ENCODE assay signal across 33 cellular contexts in the genomic region with DNA sequence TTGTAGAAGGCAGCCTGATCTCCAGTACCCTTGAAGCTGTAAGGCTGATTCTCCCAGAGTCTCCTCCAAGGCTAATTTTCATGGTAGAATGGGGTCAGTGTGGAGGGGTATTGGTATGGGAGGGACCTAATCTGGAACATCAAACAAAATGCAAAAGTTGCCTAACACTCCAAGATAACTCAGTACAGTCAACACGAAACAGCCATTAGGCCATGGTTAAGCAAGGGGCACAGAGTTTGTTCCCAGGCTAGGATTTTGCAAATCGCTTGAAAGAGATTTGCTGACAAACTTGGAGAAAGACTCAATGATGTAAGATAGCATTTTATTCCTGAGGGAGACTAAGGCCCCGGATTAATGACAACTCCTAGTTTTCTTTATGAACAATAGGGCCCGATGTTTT. TPM values are rescaled to one million over a fixed set of nuclear protein-coding genes. Genes with fewer than 3 reads are reported as not detected.
DNase-seq lines count a peak whose midpoint lies in the region; ATAC-seq, FAIRE-seq and TF ChIP-seq lines count a peak whose summit lies in the region.
"Had no signal": no experiment of that assay in that cellular context is flagged by ENCODE, and none has a peak within 500 bp of the region (broad histone marks: within the 10 kb centered on the region; RNA-seq: fewer than 3 reads in every experiment).

No MANE protein-coding gene starts in this region.

- no peaks in the 10 kb centered on the region for H3K9me3 Mint-ChIP-seq in stimulated activated effector memory CD8-positive, alpha-beta T cell treated with anti-CD3 and anti-CD28 coated beads, Interleukin-12 subunit alpha, Interleukin-12 subunit beta, amount 100 ng/mL, for 72 hours
- H3K9me3 Mint-ChIP-seq: T-helper 2 cell treated with Interferon-gamma antibody and Interleukin-4, amounts not matched to agents 5 μg/mL and 100 μg/mL, for 36 hours had no signal

- TF ChIP-seq CTCF in esophagus squamous epithelium (IDR thresholded peaks at IDR 0.05) (no peak), left ventricle myocardium inferior (IDR thresholded peaks at IDR 0.05; ENCODE audit: borderline replicate concordance) (no peak), pancreas (IDR thresholded peaks at IDR 0.05) (no peak), upper lobe of right lung (IDR thresholded peaks at IDR 0.05) (no peak)

- no peaks in the 10 kb centered on the region for H3K4me1 Mint-ChIP-seq in stimulated activated effector memory CD8-positive, alpha-beta T cell treated with anti-CD3 and anti-CD28 coated beads, Interleukin-12 subunit alpha, Interleukin-12 subunit beta, amount 100 ng/mL, for 72 hours

- peaks cover 0 to 17% (median 2%) of the 10 kb centered on the region in 3 donors for H3K4me1 ChIP-seq in esophagus squamous epithelium
- H3K4me1 ChIP-seq in left ventricle myocardium inferior = peaks cover 13% of the 10 kb centered on the region
- H3K4me1 ChIP-seq in pancreas = peaks cover 0 to 21% (median 5%) of the 10 kb centered on the region in 3 donors
- peaks cover 19% of the 10 kb centered on the region for H3K4me1 ChIP-seq in upper lobe of right lung

- H3K27me3 ChIP-seq in esophagus squamous epithelium (peaks cover 0 to 17% (median 0%) of the 10 kb centered on the region in 4 donors), left ventricle myocardium inferior (ENCODE audit: low read depth) (peaks cover 16% of the 10 kb centered on the region), pancreas (no peaks in the 10 kb centered on the region), upper lobe of right lung (no peaks in the 10 kb centered on the region)
- H3K27me3 ChIP-seq: BLaER1 treated with 17β-estradiol and CSF1 and Interleukin-3, amounts not matched to agents 10 nM and 100 nM had no signal

- no peak for FAIRE-seq in pancreas (lab: Jason Lieb, UNC)
- FAIRE-seq: GM12892, HTR-8/SVneo, kidney, small intestine had no signal

- H3K4me3 Mint-ChIP-seq in stimulated activated effector memory CD8-positive, alpha-beta T cell treated with anti-CD3 and anti-CD28 coated beads, Interleukin-12 subunit alpha, Interleukin-12 subunit beta, amount 100 ng/mL, for 72 hours = no peak overlapping the region
- H3K4me3 Mint-ChIP-seq: activated CD4-positive, alpha-beta memory T cell treated with anti-CD3 and anti-CD28 coated beads for 36 hours; natural killer cell treated with Interleukin-12 subunit alpha and Interleukin-12 subunit beta and Interleukin-15 and Interleukin-18, amount 100 ng/mL, for 72 hours; T-helper 2 cell treated with Interferon-gamma antibody and Interleukin-4, amounts not matched to agents 5 μg/mL and 100 μg/mL, for 36 hours had no signal

- no peak for TF ChIP-seq POLR2A in esophagus squamous epithelium (IDR thresholded peaks at IDR 0.05)

- no peaks in the 10 kb centered on the region for H3K36me3 Mint-ChIP-seq in stimulated activated effector memory CD8-positive, alpha-beta T cell treated with anti-CD3 and anti-CD28 coated beads, Interleukin-12 subunit alpha, Interleukin-12 subunit beta, amount 100 ng/mL, for 72 hours
- H3K36me3 Mint-ChIP-seq: activated CD4-positive, alpha-beta memory T cell treated with anti-CD3 and anti-CD28 coated beads for 36 hours; natural killer cell treated with Interleukin-12 subunit alpha and Interleukin-12 subunit beta and Interleukin-15 and Interleukin-18, amount 100 ng/mL, for 72 hours had no signal

- intact Hi-C loops in esophagus squamous epithelium (cut with DNase I) = no loop called here
- intact Hi-C loops in left ventricle myocardium inferior (cut with micrococcal nuclease) = loop anchor here (10.0 kb wide), 1 partner anchor 141 kb away; no protein-coding TSS in a partner anchor
- intact Hi-C loops in pancreas (cut with DNase I) = no loop called here
- intact Hi-C loops in upper lobe of right lung (cut with DNase I) = no loop called here

- peak overlapping the region in 3 of 4 donors; percentile 6 to 62 (median 14) for H3K27ac ChIP-seq in esophagus squamous epithelium
- peak overlapping the region; percentile 62 for H3K27ac ChIP-seq in left ventricle myocardium inferior (replicated peaks)
- no peak overlapping the region for H3K27ac ChIP-seq in pancreas
- H3K27ac ChIP-seq in upper lobe of right lung = no peak overlapping the region
- H3K27ac ChIP-seq: BLaER1 treated with 17β-estradiol and CSF1 and Interleukin-3, amounts not matched to agents 10 nM and 100 nM; KMS-11 had no signal

- 74 to 80% methylated on average over 4 of the region's 4 CpGs for WGBS in esophagus squamous epithelium, 2 donors
- 38 to 43% methylated on average over 4 of the region's 4 CpGs for WGBS in pancreas, 2 donors

- H3K36me3 ChIP-seq in esophagus squamous epithelium (peaks cover 0 to 9% (median 0%) of the 10 kb centered on the region in 3 donors), left ventricle myocardium inferior (peaks cover 8% of the 10 kb centered on the region), pancreas (no peaks in the 10 kb centered on the region), upper lobe of right lung (no peaks in the 10 kb centered on the region)

- DNase-seq in esophagus squamous epithelium (lab: John Stamatoyannopoulos, UW) (no peak), left ventricle myocardium inferior (no peak), pancreas (no peak), upper lobe of right lung (no peak), NCI-H226 (no peak), midbrain (lab: John Stamatoyannopoulos, UW) (no peak)
- no peak for DNase-seq in stimulated activated effector memory CD8-positive, alpha-beta T cell treated with anti-CD3 and anti-CD28 coated beads, Interleukin-12 subunit alpha, Interleukin-12 subunit beta, amount 100 ng/mL, for 72 hours (ENCODE audit: low spot score in 2 of 2)
- DNase-seq: activated CD4-positive, alpha-beta memory T cell treated with anti-CD3 and anti-CD28 coated beads for 36 hours; activated CD4-positive, CD25-positive, alpha-beta regulatory T cell treated with anti-CD3 and anti-CD28 coated beads, Interleukin-2, amount 50 U/mL, for 72 hours; activated CD8-positive, alpha-beta memory T cell treated with anti-CD3 and anti-CD28 coated beads, Interleukin-2, amount 50 U/mL, for 4 hours; activated naive CD4-positive, alpha-beta T cell; amniotic stem cell; H7; heart left ventricle; kidney; mucosa of descending colon; NCI-H2029 treated with DMSO at 0.1 percent for 48 hours; NCI-H2227 treated with DMSO at 0.1 percent for 48 hours; NCI-H69; occipital lobe; SIG-M5; small intestine; stimulated activated CD4-positive, alpha-beta T cell treated with anti-CD3 and anti-CD28 coated beads, Interleukin-1b, Interleukin-23, amount 100 ng/mL, for 48 hours had no signal

- no peak overlapping the region for H3K4me3 ChIP-seq in esophagus squamous epithelium
- H3K4me3 ChIP-seq in left ventricle myocardium inferior = no peak overlapping the region
- H3K4me3 ChIP-seq in pancreas = no peak overlapping the region
- no peak overlapping the region for H3K4me3 ChIP-seq in upper lobe of right lung
- H3K4me3 ChIP-seq: BLaER1 treated with 17β-estradiol and CSF1 and Interleukin-3, amounts not matched to agents 10 nM and 100 nM; heart left ventricle; mucosa of descending colon; tibial nerve had no signal

- no peak overlapping the region for H3K27ac Mint-ChIP-seq in stimulated activated effector memory CD8-positive, alpha-beta T cell treated with anti-CD3 and anti-CD28 coated beads, Interleukin-12 subunit alpha, Interleukin-12 subunit beta, amount 100 ng/mL, for 72 hours
- H3K27ac Mint-ChIP-seq: activated CD4-positive, alpha-beta memory T cell treated with anti-CD3 and anti-CD28 coated beads for 36 hours; natural killer cell treated with Interleukin-12 subunit alpha and Interleukin-12 subunit beta and Interleukin-15 and Interleukin-18, amount 100 ng/mL, for 72 hours; T-helper 2 cell treated with Interferon-gamma antibody and Interleukin-4, amounts not matched to agents 5 μg/mL and 100 μg/mL, for 36 hours had no signal

- ATAC-seq in pancreas (peak; percentile 15 to 76 (median 45)), upper lobe of right lung (peak; percentile 76)
- ATAC-seq in stimulated activated effector memory CD8-positive, alpha-beta T cell treated with anti-CD3 and anti-CD28 coated beads, Interleukin-12 subunit alpha, Interleukin-12 subunit beta, amount 100 ng/mL, for 72 hours = no peak
- ATAC-seq: mucosa of descending colon; natural killer cell treated with Interleukin-12 subunit alpha and Interleukin-12 subunit beta and Interleukin-15 and Interleukin-18, amount 100 ng/mL, for 72 hours; Panc1 had no signal

- H3K9me3 ChIP-seq in esophagus squamous epithelium (peaks cover 0 to 11% (median 5%) of the 10 kb centered on the region in 3 donors), left ventricle myocardium inferior (replicated peaks) (peaks cover 10% of the 10 kb centered on the region), pancreas (no peaks in the 10 kb centered on the region), upper lobe of right lung (no peaks in the 10 kb centered on the region)

RNA-seq across cellular contexts. Expression of gene PID1, which starts 5.4 kb away (rescaled TPM):
- total RNA-seq in esophagus squamous epithelium (10 to 100 TPM in 2 of 4 donors, 1 to 10 TPM in 2; 1.0 to 33.0 (median 8.4) TPM), left ventricle myocardium inferior (7.8 TPM), pancreas (10 to 100 TPM in 1 of 6 donors, 1 to 10 TPM in 5; 2.9 to 13.5 (median 4.0) TPM), upper lobe of right lung (51.4 TPM)
- 1 to 10 TPM; 4.8 to 5.0 TPM for polyA plus RNA-seq in pancreas
- total RNA-seq: activated CD4-positive, alpha-beta memory T cell treated with anti-CD3 and anti-CD28 coated beads for 36 hours; G401; natural killer cell treated with Interleukin-12 subunit alpha and Interleukin-12 subunit beta and Interleukin-15 and Interleukin-18, amount 100 ng/mL, for 72 hours; pulmonary artery endothelial cell had no signal

Comparison
In these comparisons a context has a peak if more than half of its experiments do, and no peak if none do; other contexts are left out.
1. H3K27ac ChIP-seq: peak in esophagus squamous epithelium (3 of 4) and left ventricle myocardium inferior (single experiment); none in pancreas (0 of 4) and upper lobe of right lung (single experiment).